8 cellular contexts compared by ENCODE assay signal in genomic region chr4:106238819-106239420, GRCh38.
DNase-seq lines count a peak whose midpoint lies in the region; ATAC-seq and TF ChIP-seq lines count a peak whose summit lies in the region.

No MANE protein-coding gene starts in this region.

- no peaks in the 10 kb centered on the region for H3K27me3 Mint-ChIP-seq in CD4-positive, alpha-beta T cell
- no peaks in the 10 kb centered on the region for H3K27me3 Mint-ChIP-seq in MCF 10A (ENCODE audit: insufficient read depth, unreplicated experiment)

- POLR2A ChIA-PET in CD4-positive, alpha-beta T cell (lab: Charles Lee) = no interaction called here
- POLR2A ChIA-PET in MCF 10A (lab: Yijun Ruan, JAX) = interaction anchor here (0.6 kb wide), 1 partner anchor 1137 kb away, joined by 3 read pairs; no protein-coding TSS in a partner anchor

- peak; percentile 54 for TF ChIP-seq CTCF in CD4-positive, alpha-beta T cell (IDR thresholded peaks at IDR 0.05)
- TF ChIP-seq CTCF in MCF 10A (IDR thresholded peaks at IDR 0.05; ENCODE audit: unreplicated experiment) = peak; percentile 64

- no peak overlapping the region for H3K27ac ChIP-seq in CD4-positive, alpha-beta T cell (ENCODE audit: low read depth, low read length)

- no peak for DNase-seq in CD4-positive, alpha-beta T cell
- peak; percentile 28 for DNase-seq in NCI-H1436 (lab: John Stamatoyannopoulos, UW)
- DNase-seq in MCF 10A (ENCODE audit: unreplicated experiment) = peak; percentile 56
- DNase-seq in medulla oblongata (ENCODE audit: extremely low spot score) = peak; percentile 36
- no peak for DNase-seq in inferior parietal cortex (ENCODE audit: extremely low spot score)
- DNase-seq in activated naive CD4-positive, alpha-beta T cell (lab: John Stamatoyannopoulos, UW) = no peak

- H3K27me3 ChIP-seq in CD4-positive, alpha-beta T cell (ENCODE audit: control insufficient read depth, insufficient read depth, low read length) = no peaks in the 10 kb centered on the region

- intact Hi-C loops in CD4-positive, alpha-beta T cell (cut with DNase I, micrococcal nuclease) = loop anchor here in 1 of 2 experiments (10.0 kb wide), 1 partner anchor 1496 kb away; no protein-coding TSS in a partner anchor
- intact Hi-C loops in MCF 10A (cut with micrococcal nuclease) = no loop called here

- no TSS peak for BruUV-seq in MCF 10A (replicated peaks; lab: Mats Ljungman, UMichigan)

- H3K9me3 Mint-ChIP-seq in CD4-positive, alpha-beta T cell = no peaks in the 10 kb centered on the region
- H3K9me3 Mint-ChIP-seq in MCF 10A (ENCODE audit: unreplicated experiment) = no peaks in the 10 kb centered on the region

- no peak overlapping the region for H3K27ac Mint-ChIP-seq in CD4-positive, alpha-beta T cell
- H3K27ac Mint-ChIP-seq in MCF 10A (ENCODE audit: low read depth, unreplicated experiment) = no peak overlapping the region

- no peaks in the 10 kb centered on the region for H3K4me1 Mint-ChIP-seq in CD4-positive, alpha-beta T cell (ENCODE audit: low read depth)
- no peaks in the 10 kb centered on the region for H3K4me1 Mint-ChIP-seq in MCF 10A (ENCODE audit: insufficient read depth, unreplicated experiment)

- no peak overlapping the region for H3K4me3 Mint-ChIP-seq in CD4-positive, alpha-beta T cell
- H3K4me3 Mint-ChIP-seq in MCF 10A (ENCODE audit: unreplicated experiment) = no peak overlapping the region

- no peaks in the 10 kb centered on the region for H3K9me3 ChIP-seq in CD4-positive, alpha-beta T cell (ENCODE audit: control insufficient read depth, low read length)

- CTCF ChIA-PET in CD4-positive, alpha-beta T cell (lab: Charles Lee) = no interaction called here
- CTCF ChIA-PET in MCF 10A (lab: Yijun Ruan, JAX) = interaction anchor here (0.6 to 1.5 kb wide), 6 partner anchors 12 to 1624 kb away, joined by 3 read pairs; no protein-coding TSS in a partner anchor

- peaks cover 48% of the 10 kb centered on the region for H3K36me3 Mint-ChIP-seq in CD4-positive, alpha-beta T cell (ENCODE audit: low read depth)
- H3K36me3 Mint-ChIP-seq in MCF 10A (ENCODE audit: insufficient read depth, unreplicated experiment) = peaks cover 24% of the 10 kb centered on the region

- ATAC-seq in CD4-positive, alpha-beta T cell (ENCODE audit: poor library complexity) = peak; percentile 26
- peak; percentile 95 for ATAC-seq in GM18502 (IDR thresholded peaks at IDR 0.05; ENCODE audit: poor library complexity, unreplicated experiment)
- ATAC-seq in HG02678 (IDR thresholded peaks at IDR 0.05; ENCODE audit: unreplicated experiment) = peak; percentile 96

Comparison
In these comparisons a context has a peak if more than half of its experiments do, and no peak if none do; other contexts are left out.
1. ATAC-seq: peak in every context shown above with its lines; median percentile 96 in HG02678; 95 in GM18502; 26 in CD4-positive, alpha-beta T cell.
2. DNase-seq: peak in NCI-H1436 (single experiment), MCF 10A (single experiment) and medulla oblongata (single experiment); none in CD4-positive, alpha-beta T cell (0 of 10), inferior parietal cortex (single experiment) and activated naive CD4-positive, alpha-beta T cell (0 of 4).